ENCODE assay signal across 8 cellular contexts in genomic region chr9:120710110-120710981, GRCh38. TPM values are rescaled to one million over a fixed set of nuclear protein-coding genes. Genes with fewer than 3 reads are reported as not detected.
A peak's percentile ranks its signal among the peaks of the same experiment; 100 is the strongest.
DNase-seq lines count a peak whose midpoint lies in the region; ATAC-seq and TF ChIP-seq lines count a peak whose summit lies in the region.

No MANE protein-coding gene starts in this region.

- H3K27ac Mint-ChIP-seq in activated naive CD4-positive, alpha-beta T cell treated with anti-CD3 and anti-CD28 coated beads, Interleukin-2, amount 10 ng/mL, durations not matched to agents 7 days and 5 days = peak overlapping the region; percentile 90
- H3K27ac Mint-ChIP-seq in activated naive CD4-positive, alpha-beta T cell treated with anti-CD3 and anti-CD28 coated beads, Interleukin-2, amount 50 U/mL, for 72 hours = peak overlapping the region in 1 of 2 donors; percentile 65

- POLR2A ChIA-PET in RWPE1 (lab: Yijun Ruan, JAX; ENCODE audit: low non-redundant PET) = no interaction called here

- H3K9me3 ChIP-seq in muscle layer of duodenum (ENCODE audit: control insufficient read depth in 1 of 2, low read length in 2 of 2) = no peaks in the 10 kb centered on the region

- no peaks in the 10 kb centered on the region for H3K36me3 ChIP-seq in muscle layer of duodenum (ENCODE audit: control insufficient read depth in 1 of 2, insufficient read depth in 2 of 2, low read length in 2 of 2)

- ATAC-seq in activated naive CD4-positive, alpha-beta T cell treated with anti-CD3 and anti-CD28 coated beads, Interleukin-2, amount 50 U/mL, for 72 hours = no peak
- ATAC-seq in HG02642 (IDR thresholded peaks at IDR 0.05; ENCODE audit: poor library complexity, unreplicated experiment) = no peak

- DNase-seq in activated naive CD4-positive, alpha-beta T cell treated with anti-CD3 and anti-CD28 coated beads, Interleukin-2, amount 10 ng/mL, durations not matched to agents 7 days and 5 days = peak; percentile 51
- DNase-seq in activated naive CD4-positive, alpha-beta T cell treated with anti-CD3 and anti-CD28 coated beads, Interleukin-2, amount 50 U/mL, for 72 hours (ENCODE audit: low spot score in 2 of 2) = no peak
- DNase-seq in RWPE1 (ENCODE audit: low spot score) (peak; percentile 82), choroid plexus epithelial cell (ENCODE audit: low read depth) (peak; percentile 42), OCI-M2 (lab: John Stamatoyannopoulos, UW; ENCODE audit: unreplicated experiment) (no peak)
- DNase-seq in stimulated activated CD4-positive, alpha-beta T cell treated with anti-CD3 and anti-CD28 coated beads, Interleukin-2, amount 100 ng/mL, for 24 hours = no peak

- no peaks in the 10 kb centered on the region for H3K27me3 ChIP-seq in muscle layer of duodenum (ENCODE audit: low read depth, low read length)

- H3K27ac ChIP-seq in RWPE1 (no peak overlapping the region), muscle layer of duodenum (ENCODE audit: low read length) (peak overlapping the region; percentile 73)

- CTCF ChIA-PET in activated naive CD4-positive, alpha-beta T cell treated with anti-CD3 and anti-CD28 coated beads, Interleukin-2, amount 10 ng/mL, durations not matched to agents 7 days and 5 days (lab: Charles Lee) = interaction anchor here (0.7 kb wide), 1 partner anchor 9 kb away, joined by 4 read pairs; no protein-coding TSS in a partner anchor
- CTCF ChIA-PET in RWPE1 (lab: Yijun Ruan, JAX) = interaction anchor here (0.6 to 3.1 kb wide), 2 partner anchors 38 to 90 kb away, joined by 6 to 11 read pairs; no protein-coding TSS in a partner anchor

- no peaks in the 10 kb centered on the region for H3K9me3 Mint-ChIP-seq in activated naive CD4-positive, alpha-beta T cell treated with anti-CD3 and anti-CD28 coated beads, Interleukin-2, amount 10 ng/mL, durations not matched to agents 7 days and 5 days
- H3K9me3 Mint-ChIP-seq in activated naive CD4-positive, alpha-beta T cell treated with anti-CD3 and anti-CD28 coated beads, Interleukin-2, amount 50 U/mL, for 72 hours = no peaks in the 10 kb centered on the region

- H3K4me3 ChIP-seq in choroid plexus epithelial cell (ENCODE audit: low read depth, low read length) (no peak overlapping the region), muscle layer of duodenum (ENCODE audit: low read depth in 1 of 2, low read length in 2 of 2) (peak overlapping the region; percentile 76 to 96)

- H3K4me1 ChIP-seq in muscle layer of duodenum (ENCODE audit: control insufficient read depth in 1 of 2, insufficient read depth in 2 of 2, low read length in 2 of 2) = peaks cover 9 to 27% of the 10 kb centered on the region in 2 donors

- peak overlapping the region; percentile 70 for H3K4me3 Mint-ChIP-seq in activated naive CD4-positive, alpha-beta T cell treated with anti-CD3 and anti-CD28 coated beads, Interleukin-2, amount 10 ng/mL, durations not matched to agents 7 days and 5 days

- TF ChIP-seq CTCF in RWPE1 (conservative IDR thresholded peaks at IDR 0.05; ENCODE audit: low read depth) (no peak), choroid plexus epithelial cell (conservative IDR thresholded peaks at IDR 0.05; ENCODE audit: low read depth, low read length) (no peak)

- peaks cover 4% of the 10 kb centered on the region for H3K36me3 Mint-ChIP-seq in activated naive CD4-positive, alpha-beta T cell treated with anti-CD3 and anti-CD28 coated beads, Interleukin-2, amount 10 ng/mL, durations not matched to agents 7 days and 5 days
- H3K36me3 Mint-ChIP-seq in activated naive CD4-positive, alpha-beta T cell treated with anti-CD3 and anti-CD28 coated beads, Interleukin-2, amount 50 U/mL, for 72 hours = peaks cover 0 to 5% of the 10 kb centered on the region in 2 donors

- peaks cover 47% of the 10 kb centered on the region for H3K4me1 Mint-ChIP-seq in activated naive CD4-positive, alpha-beta T cell treated with anti-CD3 and anti-CD28 coated beads, Interleukin-2, amount 10 ng/mL, durations not matched to agents 7 days and 5 days

- no peaks in the 10 kb centered on the region for H3K27me3 Mint-ChIP-seq in activated naive CD4-positive, alpha-beta T cell treated with anti-CD3 and anti-CD28 coated beads, Interleukin-2, amount 10 ng/mL, durations not matched to agents 7 days and 5 days

RNA-seq across cellular contexts. Expression of gene MEGF9, which starts 3.9 kb away (rescaled TPM):
- total RNA-seq in activated naive CD4-positive, alpha-beta T cell treated with anti-CD3 and anti-CD28 coated beads, Interleukin-2, amount 50 U/mL, for 72 hours = 1 to 10 TPM; 3.4 to 3.8 TPM

Comparison
In these comparisons a context has a peak if more than half of its experiments do, and no peak if none do; other contexts are left out.
1. DNase-seq: peak in activated naive CD4-positive, alpha-beta T cell treated with anti-CD3 and anti-CD28 coated beads, Interleukin-2, amount 10 ng/mL, durations not matched to agents 7 days and 5 days (single experiment), RWPE1 (single experiment) and choroid plexus epithelial cell (single experiment); none in activated naive CD4-positive, alpha-beta T cell treated with anti-CD3 and anti-CD28 coated beads, Interleukin-2, amount 50 U/mL, for 72 hours (0 of 2), OCI-M2 (single experiment) and stimulated activated CD4-positive, alpha-beta T cell treated with anti-CD3 and anti-CD28 coated beads, Interleukin-2, amount 100 ng/mL, for 24 hours (0 of 2).